Comparison of ENCODE assay signal across 16 cellular contexts in the genomic region with DNA sequence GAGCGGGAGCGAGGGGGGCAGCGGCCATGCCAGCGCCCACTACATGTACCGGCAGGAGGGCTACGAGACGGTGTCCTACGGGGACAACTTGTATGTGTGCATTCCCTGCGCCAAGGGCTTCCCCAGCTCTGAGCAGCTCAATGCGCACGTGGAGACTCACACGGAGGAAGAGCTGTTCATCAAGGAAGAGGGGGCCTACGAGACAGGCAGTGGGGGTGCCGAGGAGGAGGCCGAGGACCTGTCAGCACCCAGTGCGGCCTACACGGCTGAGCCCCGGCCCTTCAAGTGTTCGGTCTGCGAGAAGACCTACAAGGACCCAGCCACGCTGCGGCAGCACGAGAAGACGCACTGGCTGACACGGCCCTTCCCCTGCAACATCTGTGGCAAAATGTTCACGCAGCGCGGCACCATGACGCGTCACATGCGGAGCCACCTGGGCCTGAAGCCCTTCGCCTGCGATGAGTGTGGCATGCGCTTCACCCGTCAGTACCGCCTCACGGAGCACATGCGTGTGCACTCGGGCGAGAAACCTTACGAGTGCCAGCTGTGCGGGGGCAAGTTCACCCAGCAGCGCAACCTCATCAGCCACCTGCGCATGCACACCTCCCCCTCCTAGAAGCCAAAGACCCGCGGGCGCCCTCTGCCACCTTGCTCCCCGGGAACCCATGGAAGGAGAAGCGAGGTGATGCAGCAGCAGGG. TPM values are rescaled to one million over a fixed set of nuclear protein-coding genes. Genes with fewer than 3 reads are reported as not detected.
A peak's percentile ranks its signal among the peaks of the same experiment; 100 is the strongest.
DNase-seq lines count a peak whose midpoint lies in the region; ATAC-seq and TF ChIP-seq lines count a peak whose summit lies in the region.
"Had no signal": no experiment of that assay in that cellular context is flagged by ENCODE, and none has a peak within 500 bp of the region (broad histone marks: within the 10 kb centered on the region; RNA-seq: fewer than 3 reads in every experiment).

No MANE protein-coding gene starts in this region.

- H3K9me3 ChIP-seq in right cardiac atrium (ENCODE audit: control insufficient read depth, low read length) (no peaks in the 10 kb centered on the region), aorta (ENCODE audit: control insufficient read depth, low read length) (no peaks in the 10 kb centered on the region)

- DNase-seq in left cardiac atrium: peak; percentile 17
- no peak for DNase-seq in Right ventricle myocardium inferior (ENCODE audit: missing footprints)
- peak; percentile 8 to 54 (median 44) for DNase-seq in right cardiac atrium
- peak; percentile 83 for DNase-seq in osteocyte (ENCODE audit: extremely low spot score, unreplicated experiment)
- peak; percentile 35 to 67 for DNase-seq in aorta
- DNase-seq in SW 1271 (lab: John Stamatoyannopoulos, UW): no peak
- no peak for DNase-seq in kidney glomerular epithelial cell (lab: John Stamatoyannopoulos, UW)
- DNase-seq: brain microvascular endothelial cell; GDM1; GOT3; Karpas-422; NCI-H82; stimulated activated CD4-positive, alpha-beta T cell treated with anti-CD3 and anti-CD28 coated beads, Interleukin-1b, Interleukin-23, amount 100 ng/mL, for 48 hours had no signal

- H3K4me1 ChIP-seq in right cardiac atrium (ENCODE audit: control insufficient read depth, insufficient read depth, low read length) (no peaks in the 10 kb centered on the region), aorta (ENCODE audit: control insufficient read depth in 1 of 2, insufficient read depth in 2 of 2, low read length in 2 of 2) (no peaks in the 10 kb centered on the region)

- TF ChIP-seq CTCF in osteocyte (IDR thresholded peaks at IDR 0.05): no peak

- 95% methylated on average over 49 of the region's 49 CpGs for WGBS in right cardiac atrium
- 97% methylated on average over 49 of the region's 49 CpGs for WGBS in aorta, 2 donors

- no peak overlapping the region for H3K27ac Mint-ChIP-seq in osteocyte (ENCODE audit: unreplicated experiment)
- H3K27ac Mint-ChIP-seq: activated naive CD8-positive, alpha-beta T cell had no signal

- no peaks in the 10 kb centered on the region for H3K27me3 ChIP-seq in right cardiac atrium (ENCODE audit: control insufficient read depth, insufficient read depth)
- H3K27me3 ChIP-seq in aorta (ENCODE audit: control insufficient read depth in 1 of 2, insufficient read depth in 2 of 2, low read length in 1 of 2): no peaks in the 10 kb centered on the region
- H3K27me3 ChIP-seq: brain microvascular endothelial cell had no signal

- ATAC-seq in left cardiac atrium (no peak), Right ventricle myocardium inferior (no peak), right cardiac atrium (no peak), aorta (ENCODE audit: low FRiP score) (no peak), HG03139 (IDR thresholded peaks at IDR 0.05; ENCODE audit: unreplicated experiment) (no peak)
- ATAC-seq: Panc1 had no signal

- H3K4me3 ChIP-seq in right cardiac atrium (ENCODE audit: low read length) (no peak overlapping the region), aorta (ENCODE audit: low read length in 2 of 2) (no peak overlapping the region)

- no peaks in the 10 kb centered on the region for H3K9me3 Mint-ChIP-seq in osteocyte (ENCODE audit: unreplicated experiment)

- H3K4me3 Mint-ChIP-seq in osteocyte (ENCODE audit: unreplicated experiment): no peak overlapping the region
- H3K4me3 Mint-ChIP-seq: activated naive CD8-positive, alpha-beta T cell had no signal

- intact Hi-C loops in left cardiac atrium (cut with DNase I): no loop called here
- intact Hi-C loops in Right ventricle myocardium inferior (cut with DNase I): no loop called here
- intact Hi-C loops in right cardiac atrium (cut with DNase I): no loop called here
- intact Hi-C loops in aorta (cut with DNase I): no loop called here

- H3K4me1 Mint-ChIP-seq in osteocyte (ENCODE audit: unreplicated experiment): peaks cover 4% of the 10 kb centered on the region

- no peaks in the 10 kb centered on the region for H3K27me3 Mint-ChIP-seq in osteocyte (ENCODE audit: unreplicated experiment)
- H3K27me3 Mint-ChIP-seq: activated naive CD8-positive, alpha-beta T cell had no signal

- H3K36me3 Mint-ChIP-seq in osteocyte (ENCODE audit: unreplicated experiment): peaks cover 8% of the 10 kb centered on the region
- H3K36me3 Mint-ChIP-seq: activated naive CD8-positive, alpha-beta T cell had no signal

- H3K27ac ChIP-seq in right cardiac atrium (ENCODE audit: low read length) (no peak overlapping the region), aorta (ENCODE audit: low read depth in 1 of 2, low read length in 2 of 2) (no peak overlapping the region)
- H3K27ac ChIP-seq: brain microvascular endothelial cell had no signal

- H3K36me3 ChIP-seq in aorta (ENCODE audit: control insufficient read depth in 1 of 2, insufficient read depth in 2 of 2, low read length in 1 of 2): peaks cover 0 to 2% of the 10 kb centered on the region in 2 donors

RNA-seq across cellular contexts. Expression of a gene that starts 20.9 kb away (rescaled TPM):
- total RNA-seq in left cardiac atrium (under 1 TPM; 0.31 to 0.82 TPM), Right ventricle myocardium inferior (1.2 TPM), right cardiac atrium (1 to 10 TPM in 2 of 4 donors, under 1 TPM in 1, not detected in 1; 0.68 to 1.4 (median 1.2) TPM), osteocyte (1.2 and 2.1 TPM in 2 replicates), aorta (1 to 10 TPM in 1 of 2 donors, under 1 TPM in 1; 0.55 to 1.4 TPM)
- polyA plus RNA-seq in right cardiac atrium (0.66 TPM), aorta (1 to 10 TPM in 1 of 2 donors, under 1 TPM in 1; 0.50 to 2.9 TPM)

RNA-seq across cellular contexts. Expression of a gene that starts 29.1 kb away (rescaled TPM):
- total RNA-seq in left cardiac atrium (1 to 10 TPM; 1.6 to 2.8 TPM), Right ventricle myocardium inferior (1.4 TPM), right cardiac atrium (1 to 10 TPM; 1.1 to 2.1 (median 1.8) TPM), osteocyte (5.2 and 5.7 TPM in 2 replicates), aorta (1 to 10 TPM; 4.7 to 5.4 TPM)
- polyA plus RNA-seq in right cardiac atrium (1.7 TPM), aorta (1 to 10 TPM in 1 of 2 donors, under 1 TPM in 1; 0.38 to 1.1 TPM)

Comparison
In these comparisons a context has a peak if more than half of its experiments do, and no peak if none do; other contexts are left out.
1. DNase-seq: peak in left cardiac atrium (single experiment), right cardiac atrium (3 of 3), osteocyte (single experiment) and aorta (2 of 2); none in Right ventricle myocardium inferior (single experiment), SW 1271 (0 of 2) and kidney glomerular epithelial cell (single experiment).